In genomic region chr3:13767896-13768295, GRCh38 we compare ENCODE assay signal across 18 cellular contexts.
DNase-seq lines count a peak whose midpoint lies in the region; ATAC-seq and TF ChIP-seq lines count a peak whose summit lies in the region.
"Had no signal": no experiment of that assay in that cellular context is flagged by ENCODE, and none has a peak within 500 bp of the region (broad histone marks: within the 10 kb centered on the region; RNA-seq: fewer than 3 reads in every experiment).

No MANE protein-coding gene starts in this region.

- no peaks in the 10 kb centered on the region for H3K4me1 Mint-ChIP-seq in chondrocyte (ENCODE audit: low read depth)
- peaks cover 40% of the 10 kb centered on the region for H3K4me1 Mint-ChIP-seq in nephron progenitor cell
- no peaks in the 10 kb centered on the region for H3K4me1 Mint-ChIP-seq in stimulated activated memory B cell treated with anti-CD40 and anti-IgM and Interleukin-4, amounts not matched to agents 10 μg/mL and 1 μg/mL and 100 μg/mL, for 72 hours

- TF ChIP-seq CTCF in chondrocyte (IDR thresholded peaks at IDR 0.05) (no peak), nephron progenitor cell (IDR thresholded peaks at IDR 0.05) (no peak)

- H3K27ac Mint-ChIP-seq in chondrocyte (ENCODE audit: unreplicated experiment) (no peak overlapping the region), nephron progenitor cell (no peak overlapping the region)
- no peak overlapping the region for H3K27ac Mint-ChIP-seq in stimulated activated memory B cell treated with anti-CD40 and anti-IgM and Interleukin-4, amounts not matched to agents 10 μg/mL and 1 μg/mL and 100 μg/mL, for 72 hours

- peaks cover 9% of the 10 kb centered on the region for H3K27me3 Mint-ChIP-seq in chondrocyte (ENCODE audit: low read depth)
- peaks cover 13% of the 10 kb centered on the region for H3K27me3 Mint-ChIP-seq in nephron progenitor cell (ENCODE audit: low read depth, poor library complexity)
- peaks cover 39% of the 10 kb centered on the region for H3K27me3 Mint-ChIP-seq in stimulated activated memory B cell treated with anti-CD40 and anti-IgM and Interleukin-4, amounts not matched to agents 10 μg/mL and 1 μg/mL and 100 μg/mL, for 72 hours

- no peaks in the 10 kb centered on the region for H3K36me3 Mint-ChIP-seq in chondrocyte (ENCODE audit: low read depth)
- H3K36me3 Mint-ChIP-seq in nephron progenitor cell (ENCODE audit: low read depth) = no peaks in the 10 kb centered on the region
- no peaks in the 10 kb centered on the region for H3K36me3 Mint-ChIP-seq in stimulated activated memory B cell treated with anti-CD40 and anti-IgM and Interleukin-4, amounts not matched to agents 10 μg/mL and 1 μg/mL and 100 μg/mL, for 72 hours

- H3K4me3 Mint-ChIP-seq in chondrocyte (ENCODE audit: unreplicated experiment) (no peak overlapping the region), nephron progenitor cell (no peak overlapping the region)
- no peak overlapping the region for H3K4me3 Mint-ChIP-seq in stimulated activated memory B cell treated with anti-CD40 and anti-IgM and Interleukin-4, amounts not matched to agents 10 μg/mL and 1 μg/mL and 100 μg/mL, for 72 hours

- DNase-seq in NCI-H1694 (lab: John Stamatoyannopoulos, UW) = peak; percentile 17
- DNase-seq in NCI-H1694 treated with DMSO at 0.1 percent for 48 hours (lab: John Stamatoyannopoulos, UW) = no peak
- peak; percentile 52 for DNase-seq in ELF-1 (ENCODE audit: low read depth, low spot score)
- peak; percentile 68 for DNase-seq in chondrocyte (ENCODE audit: low spot score)
- DNase-seq in nephron progenitor cell = peak; percentile 40
- DNase-seq in ureter (ENCODE audit: low spot score) = no peak
- no peak for DNase-seq in UCSD-AML1 (lab: John Stamatoyannopoulos, UW; ENCODE audit: unreplicated experiment)
- DNase-seq: DMS153, EL, GOT3, KG1, NCI-H1048, NCI-H1930, NCI-H226, NCI-H526 treated with DMSO at 0.1 percent for 48 hours, PC-9, SW 1271 had no signal

- H3K9me3 Mint-ChIP-seq in chondrocyte (ENCODE audit: low read depth) (peaks cover 5% of the 10 kb centered on the region), nephron progenitor cell (peaks cover 4% of the 10 kb centered on the region)
- peaks cover 3% of the 10 kb centered on the region for H3K9me3 Mint-ChIP-seq in stimulated activated memory B cell treated with anti-CD40 and anti-IgM and Interleukin-4, amounts not matched to agents 10 μg/mL and 1 μg/mL and 100 μg/mL, for 72 hours

- no peak for ATAC-seq in stimulated activated memory B cell treated with anti-CD40 and anti-IgM and Interleukin-4, amounts not matched to agents 10 μg/mL and 1 μg/mL and 100 μg/mL, for 72 hours

Comparison
In these comparisons a context has a peak if more than half of its experiments do, and no peak if none do; other contexts are left out.
1. DNase-seq: peak in NCI-H1694 (single experiment), ELF-1 (single experiment), chondrocyte (single experiment) and nephron progenitor cell (single experiment); none in NCI-H1694 treated with DMSO at 0.1 percent for 48 hours (single experiment), ureter (single experiment) and UCSD-AML1 (single experiment).